ENCODE assay signal across 9 cellular contexts in the genomic region with DNA sequence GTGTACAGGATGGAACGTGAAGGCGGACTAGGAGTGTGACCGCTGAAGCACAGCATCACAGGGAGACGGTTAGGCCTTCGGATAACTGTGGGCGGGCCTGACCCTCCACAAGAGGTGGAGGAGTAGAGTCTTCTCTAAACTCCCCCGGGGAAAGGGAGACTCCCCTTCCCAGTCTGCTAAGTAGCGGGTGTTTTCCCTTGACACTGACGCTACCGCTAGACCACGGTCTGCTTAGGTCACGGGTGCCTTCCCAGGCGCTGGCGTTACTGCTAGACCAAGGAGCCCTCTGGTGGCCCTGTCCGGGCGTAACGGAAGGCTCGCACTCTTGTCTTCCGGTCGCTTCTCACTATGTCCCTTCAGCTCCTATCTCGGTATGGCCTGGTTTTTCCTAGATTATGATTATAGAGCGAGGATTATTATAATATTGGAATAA. TPM values are rescaled to one million over a fixed set of nuclear protein-coding genes. Genes with fewer than 3 reads are reported as not detected.
DNase-seq lines count a peak whose midpoint lies in the region; ATAC-seq and TF ChIP-seq lines count a peak whose summit lies in the region.
"Not testable (repeated sequence)": the region's sequence is repeated elsewhere in the genome, so short reads cannot be mapped to it uniquely, and the experiment has no call there.
"Had no signal": no experiment of that assay in that cellular context is flagged by ENCODE, and none has a peak within 500 bp of the region (broad histone marks: within the 10 kb centered on the region; RNA-seq: fewer than 3 reads in every experiment).

No MANE protein-coding gene starts in this region.

- not testable (repeated sequence) for H4K20me1 ChIP-seq in MM.1S (ENCODE audit: insufficient read depth, low read length)

- not testable (repeated sequence) for H3K36me3 Mint-ChIP-seq in activated T-cell treated with anti-CD3 and anti-CD28 coated beads, Interleukin-2, amount 50 U/mL, for 4 hours (ENCODE audit: insufficient read depth)

- DNase-seq in BE2C (peak; percentile 61), MM.1S (peak; percentile 29), RKO (ENCODE audit: low spot score) (peak; percentile 70), lower lobe of right lung (peak; percentile 63)
- not testable (repeated sequence) for DNase-seq in activated T-cell treated with anti-CD3 and anti-CD28 coated beads, Interleukin-2, amount 50 U/mL, for 4 hours; epithelial cell of proximal tubule (ENCODE audit: low read depth)

- H3K4me1 ChIP-seq in BE2C; MM.1S (ENCODE audit: low read length); lower lobe of right lung: not testable (repeated sequence)

- ATAC-seq in GM18520 (IDR thresholded peaks at IDR 0.05; ENCODE audit: unreplicated experiment) (peak; percentile 52), lower lobe of right lung (peak; percentile 46 to 54)
- peak; percentile 63 to 68 for ATAC-seq in activated T-cell treated with anti-CD3 and anti-CD28 coated beads, Interleukin-2, amount 50 U/mL, for 4 hours

- H3K27me3 ChIP-seq in BE2C; MM.1S (replicated peaks; ENCODE audit: insufficient read depth, low read length); lower lobe of right lung (ENCODE audit: low read depth): not testable (repeated sequence)

- intact Hi-C loops in lower lobe of right lung (cut with DNase I): not testable (repeated sequence)

- not testable (repeated sequence) for H3K27me3 Mint-ChIP-seq in activated T-cell treated with anti-CD3 and anti-CD28 coated beads, Interleukin-2, amount 50 U/mL, for 4 hours (ENCODE audit: low read depth)

- peaks cover 16% of the 10 kb centered on the region for H3F3A ChIP-seq in MM.1S (ENCODE audit: insufficient read depth, low read length)

- H3K9me3 Mint-ChIP-seq in activated T-cell treated with anti-CD3 and anti-CD28 coated beads, Interleukin-2, amount 50 U/mL, for 4 hours: not testable (repeated sequence)

- not testable (repeated sequence) for H3K4me1 Mint-ChIP-seq in activated T-cell treated with anti-CD3 and anti-CD28 coated beads, Interleukin-2, amount 50 U/mL, for 4 hours (ENCODE audit: low read depth)

- not testable (repeated sequence) for H3K36me3 ChIP-seq in BE2C; MM.1S (replicated peaks; ENCODE audit: insufficient read depth, low read length); lower lobe of right lung

- not testable (repeated sequence) for H3K9me3 ChIP-seq in BE2C; MM.1S (replicated peaks; ENCODE audit: insufficient read depth, low read length); lower lobe of right lung

- H3K4me2 ChIP-seq in MM.1S (ENCODE audit: low read depth, low read length): peak overlapping the region; percentile 45; the same call in 1 of the 2 replicates

- not testable (repeated sequence) for H2AFZ ChIP-seq in MM.1S (ENCODE audit: low read length)

- peak overlapping the region; percentile 35 for H3K4me3 ChIP-seq in BE2C (ENCODE audit: low read depth, low read length)
- peak overlapping the region; percentile 29; the same call in 1 of the 2 replicates for H3K4me3 ChIP-seq in MM.1S (ENCODE audit: low read length)
- peak overlapping the region; percentile 21 for H3K4me3 ChIP-seq in epithelial cell of proximal tubule (ENCODE audit: low read depth, low read length)
- H3K4me3 ChIP-seq in lower lobe of right lung: peak overlapping the region; percentile 32
- H3K4me3 ChIP-seq in skin epidermis: peak overlapping the region in 2 of 7 experiments; percentile 10 to 23

- H3K9me2 ChIP-seq in MM.1S (replicated peaks; ENCODE audit: insufficient read depth, low read length): not testable (repeated sequence)

- H3K27ac ChIP-seq in MM.1S (ENCODE audit: low read length) (peak overlapping the region; percentile 68; the same call in 1 of the 2 replicates), lower lobe of right lung (peak overlapping the region; percentile 84), skin epidermis (peak overlapping the region in 18 of 21 experiments; percentile 12 to 79 (median 62))

- H3K9ac ChIP-seq in MM.1S (ENCODE audit: low read length): peak overlapping the region; percentile 31; the same call in 1 of the 2 replicates

- TF ChIP-seq CTCF in BE2C (IDR thresholded peaks at IDR 0.05; ENCODE audit: low read depth, low read length): peak; percentile 40; the same call in 1 of the 2 replicates
- not testable (repeated sequence) for TF ChIP-seq CTCF in MM.1S (IDR thresholded peaks at IDR 0.05; ENCODE audit: low read length)
- TF ChIP-seq CTCF in epithelial cell of proximal tubule (conservative IDR thresholded peaks at IDR 0.05; ENCODE audit: low read depth, low read length): peak; percentile 40
- TF ChIP-seq CTCF in lower lobe of right lung (IDR thresholded peaks at IDR 0.05): peak; percentile 18

- H3K79me2 ChIP-seq in MM.1S (ENCODE audit: low read length): not testable (repeated sequence)

- H3K4me3 Mint-ChIP-seq in activated T-cell treated with anti-CD3 and anti-CD28 coated beads, Interleukin-2, amount 50 U/mL, for 4 hours: peak overlapping the region; percentile 62

RNA-seq across cellular contexts. Expression of a gene that starts 6.6 kb away (rescaled TPM):
- 88.1 TPM for polyA plus RNA-seq in BE2C (2012; ENCODE audit: insufficient read depth, insufficient read length, low read depth)
- total RNA-seq in activated T-cell treated with anti-CD3 and anti-CD28 coated beads, Interleukin-2, amount 50 U/mL, for 4 hours: 100 to 1,000 TPM; 151 to 180 (median 154) TPM
- 52.6 and 110 TPM in 2 replicates for total RNA-seq in epithelial cell of proximal tubule
- 14.1 TPM for total RNA-seq in lower lobe of right lung

RNA-seq across cellular contexts. Expression of a gene that starts 33.8 kb away (rescaled TPM):
- 129 TPM for polyA plus RNA-seq in BE2C (2012; ENCODE audit: insufficient read depth, insufficient read length, low read depth)
- total RNA-seq in activated T-cell treated with anti-CD3 and anti-CD28 coated beads, Interleukin-2, amount 50 U/mL, for 4 hours: 100 to 1,000 TPM; 193 to 208 (median 194) TPM
- total RNA-seq in epithelial cell of proximal tubule: 42.8 and 91.2 TPM in 2 replicates
- total RNA-seq in lower lobe of right lung: 19.0 TPM

RNA-seq across cellular contexts. Expression of a gene that starts 35.0 kb away (rescaled TPM):
- 6.4 TPM for polyA plus RNA-seq in BE2C (2012; ENCODE audit: insufficient read depth, insufficient read length, low read depth)
- under 1 TPM in 2 of 3 donors, not detected in 1; 0.46 to 0.63 TPM for total RNA-seq in activated T-cell treated with anti-CD3 and anti-CD28 coated beads, Interleukin-2, amount 50 U/mL, for 4 hours
- total RNA-seq in epithelial cell of proximal tubule: 1.6 and 1.7 TPM in 2 replicates
- 3.9 TPM for total RNA-seq in lower lobe of right lung
- total RNA-seq: esophagus mucosa had no signal

RNA-seq across cellular contexts. Expression of a gene that starts 55.9 kb away (rescaled TPM):
- polyA plus RNA-seq in BE2C (2012; ENCODE audit: insufficient read depth, insufficient read length, low read depth): 20.1 TPM
- total RNA-seq in activated T-cell treated with anti-CD3 and anti-CD28 coated beads, Interleukin-2, amount 50 U/mL, for 4 hours: 1 to 10 TPM in 1 of 3 donors, under 1 TPM in 2; 0.33 to 1.1 (median 0.74) TPM
- total RNA-seq in epithelial cell of proximal tubule (under 0.01 and 0.36 TPM in 2 replicates), lower lobe of right lung (7.8 TPM)
